Comparison of ENCODE assay signal across 1 cellular context in the genomic region with DNA sequence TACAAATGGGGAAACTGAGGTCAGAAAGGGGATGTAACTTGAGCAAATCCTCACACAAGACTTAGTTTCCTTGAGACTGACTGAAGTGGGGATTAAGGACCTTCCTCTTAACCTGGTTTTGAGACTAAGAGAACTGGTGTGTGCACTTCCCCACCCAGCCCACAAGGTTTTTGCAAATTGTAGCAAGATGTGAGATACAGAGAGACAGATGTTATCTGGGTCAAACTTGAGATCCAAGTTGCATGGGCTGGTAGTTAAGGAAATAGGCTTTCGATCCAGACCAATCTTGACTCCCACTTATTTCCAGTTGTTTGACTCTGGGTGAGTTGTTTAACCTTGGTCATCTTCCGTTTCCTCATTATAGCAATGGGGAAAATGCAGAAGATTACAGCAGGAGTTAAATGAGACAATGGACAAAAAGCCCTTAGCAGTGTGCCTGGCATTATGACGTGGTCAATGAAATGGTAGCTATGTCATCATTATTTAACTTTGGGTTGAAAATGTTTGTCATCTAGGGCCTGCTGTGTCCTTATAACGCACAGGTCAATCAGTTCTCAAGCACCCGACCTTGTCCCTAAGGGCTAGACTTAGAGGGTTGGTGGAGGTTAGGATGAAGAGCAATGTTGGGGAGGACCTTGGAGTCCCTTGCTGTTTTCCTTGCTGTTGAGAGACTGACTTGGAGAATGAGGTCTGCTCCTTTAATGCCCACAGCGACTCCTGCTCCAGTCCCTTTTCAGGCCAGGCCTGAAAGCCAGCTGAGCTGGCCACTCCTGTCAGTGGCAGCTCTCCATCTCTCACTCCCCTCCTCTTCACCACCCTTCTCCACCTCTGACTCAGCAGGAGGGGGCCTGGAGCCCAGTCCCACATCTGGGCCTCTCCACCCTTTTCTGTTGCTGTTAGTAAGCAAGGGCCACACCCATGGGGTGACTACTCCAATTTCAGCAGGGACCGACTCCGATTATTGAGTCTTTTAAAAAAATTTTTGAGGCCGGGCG.
TF ChIP-seq lines count a peak whose summit lies in the region.

No MANE protein-coding gene starts in this region.

TF ChIP-seq in HCT116, 20 proteins besides CTCF, POLR2A, EP300 and RAD21 (continued from another document):
- TF ChIP-seq, protein P1, sequence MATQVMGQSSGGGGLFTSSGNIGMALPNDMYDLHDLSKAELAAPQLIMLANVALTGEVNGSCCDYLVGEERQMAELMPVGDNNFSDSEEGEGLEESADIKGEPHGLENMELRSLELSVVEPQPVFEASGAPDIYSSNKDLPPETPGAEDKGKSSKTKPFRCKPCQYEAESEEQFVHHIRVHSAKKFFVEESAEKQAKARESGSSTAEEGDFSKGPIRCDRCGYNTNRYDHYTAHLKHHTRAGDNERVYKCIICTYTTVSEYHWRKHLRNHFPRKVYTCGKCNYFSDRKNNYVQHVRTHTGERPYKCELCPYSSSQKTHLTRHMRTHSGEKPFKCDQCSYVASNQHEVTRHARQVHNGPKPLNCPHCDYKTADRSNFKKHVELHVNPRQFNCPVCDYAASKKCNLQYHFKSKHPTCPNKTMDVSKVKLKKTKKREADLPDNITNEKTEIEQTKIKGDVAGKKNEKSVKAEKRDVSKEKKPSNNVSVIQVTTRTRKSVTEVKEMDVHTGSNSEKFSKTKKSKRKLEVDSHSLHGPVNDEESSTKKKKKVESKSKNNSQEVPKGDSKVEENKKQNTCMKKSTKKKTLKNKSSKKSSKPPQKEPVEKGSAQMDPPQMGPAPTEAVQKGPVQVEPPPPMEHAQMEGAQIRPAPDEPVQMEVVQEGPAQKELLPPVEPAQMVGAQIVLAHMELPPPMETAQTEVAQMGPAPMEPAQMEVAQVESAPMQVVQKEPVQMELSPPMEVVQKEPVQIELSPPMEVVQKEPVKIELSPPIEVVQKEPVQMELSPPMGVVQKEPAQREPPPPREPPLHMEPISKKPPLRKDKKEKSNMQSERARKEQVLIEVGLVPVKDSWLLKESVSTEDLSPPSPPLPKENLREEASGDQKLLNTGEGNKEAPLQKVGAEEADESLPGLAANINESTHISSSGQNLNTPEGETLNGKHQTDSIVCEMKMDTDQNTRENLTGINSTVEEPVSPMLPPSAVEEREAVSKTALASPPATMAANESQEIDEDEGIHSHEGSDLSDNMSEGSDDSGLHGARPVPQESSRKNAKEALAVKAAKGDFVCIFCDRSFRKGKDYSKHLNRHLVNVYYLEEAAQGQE (IDR thresholded peaks at IDR 0.05; ENCODE audit: low read depth), result no peak
